1 cellular context compared by ENCODE assay signal in the genomic region with DNA sequence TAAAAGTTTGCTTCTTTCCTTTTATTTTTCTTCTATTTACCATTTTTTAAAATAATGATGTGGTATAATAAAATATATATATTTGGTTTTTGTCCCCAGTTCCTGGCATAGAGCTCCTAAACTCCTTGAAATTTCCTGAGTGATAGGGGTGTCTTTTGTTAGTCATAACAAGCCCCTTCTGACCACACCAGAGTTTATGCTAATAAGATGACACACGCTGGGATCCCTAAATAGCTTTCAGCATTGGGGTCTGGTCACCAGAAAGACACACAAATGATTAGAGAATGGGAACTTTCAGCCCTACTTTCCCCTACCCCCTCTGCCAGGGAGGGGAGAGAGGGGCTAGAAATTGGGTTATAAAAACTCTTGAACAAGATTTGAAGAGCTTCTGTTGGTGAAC.
TF ChIP-seq lines count a peak whose summit lies in the region.

No MANE protein-coding gene starts in this region.

TF ChIP-seq in GM23338, 12 proteins besides CTCF, POLR2A, EP300 and RAD21 (continued from another document):
- TF ChIP-seq, protein P1, sequence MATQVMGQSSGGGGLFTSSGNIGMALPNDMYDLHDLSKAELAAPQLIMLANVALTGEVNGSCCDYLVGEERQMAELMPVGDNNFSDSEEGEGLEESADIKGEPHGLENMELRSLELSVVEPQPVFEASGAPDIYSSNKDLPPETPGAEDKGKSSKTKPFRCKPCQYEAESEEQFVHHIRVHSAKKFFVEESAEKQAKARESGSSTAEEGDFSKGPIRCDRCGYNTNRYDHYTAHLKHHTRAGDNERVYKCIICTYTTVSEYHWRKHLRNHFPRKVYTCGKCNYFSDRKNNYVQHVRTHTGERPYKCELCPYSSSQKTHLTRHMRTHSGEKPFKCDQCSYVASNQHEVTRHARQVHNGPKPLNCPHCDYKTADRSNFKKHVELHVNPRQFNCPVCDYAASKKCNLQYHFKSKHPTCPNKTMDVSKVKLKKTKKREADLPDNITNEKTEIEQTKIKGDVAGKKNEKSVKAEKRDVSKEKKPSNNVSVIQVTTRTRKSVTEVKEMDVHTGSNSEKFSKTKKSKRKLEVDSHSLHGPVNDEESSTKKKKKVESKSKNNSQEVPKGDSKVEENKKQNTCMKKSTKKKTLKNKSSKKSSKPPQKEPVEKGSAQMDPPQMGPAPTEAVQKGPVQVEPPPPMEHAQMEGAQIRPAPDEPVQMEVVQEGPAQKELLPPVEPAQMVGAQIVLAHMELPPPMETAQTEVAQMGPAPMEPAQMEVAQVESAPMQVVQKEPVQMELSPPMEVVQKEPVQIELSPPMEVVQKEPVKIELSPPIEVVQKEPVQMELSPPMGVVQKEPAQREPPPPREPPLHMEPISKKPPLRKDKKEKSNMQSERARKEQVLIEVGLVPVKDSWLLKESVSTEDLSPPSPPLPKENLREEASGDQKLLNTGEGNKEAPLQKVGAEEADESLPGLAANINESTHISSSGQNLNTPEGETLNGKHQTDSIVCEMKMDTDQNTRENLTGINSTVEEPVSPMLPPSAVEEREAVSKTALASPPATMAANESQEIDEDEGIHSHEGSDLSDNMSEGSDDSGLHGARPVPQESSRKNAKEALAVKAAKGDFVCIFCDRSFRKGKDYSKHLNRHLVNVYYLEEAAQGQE (IDR thresholded peaks at IDR 0.05; ENCODE audit: unreplicated experiment) = no peak
- no peak for TF ChIP-seq ZNF114 (CRISPR knock-in tag; IDR thresholded peaks at IDR 0.05)
- TF ChIP-seq EZH2phosphoT487 (IDR thresholded peaks at IDR 0.05; ENCODE audit: unreplicated experiment) = no peak
- TF ChIP-seq, protein P2, sequence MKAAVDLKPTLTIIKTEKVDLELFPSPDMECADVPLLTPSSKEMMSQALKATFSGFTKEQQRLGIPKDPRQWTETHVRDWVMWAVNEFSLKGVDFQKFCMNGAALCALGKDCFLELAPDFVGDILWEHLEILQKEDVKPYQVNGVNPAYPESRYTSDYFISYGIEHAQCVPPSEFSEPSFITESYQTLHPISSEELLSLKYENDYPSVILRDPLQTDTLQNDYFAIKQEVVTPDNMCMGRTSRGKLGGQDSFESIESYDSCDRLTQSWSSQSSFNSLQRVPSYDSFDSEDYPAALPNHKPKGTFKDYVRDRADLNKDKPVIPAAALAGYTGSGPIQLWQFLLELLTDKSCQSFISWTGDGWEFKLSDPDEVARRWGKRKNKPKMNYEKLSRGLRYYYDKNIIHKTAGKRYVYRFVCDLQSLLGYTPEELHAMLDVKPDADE (IDR thresholded peaks at IDR 0.05) = no peak
TF ChIP-seq in GM23338: peak in this region for 1.
